Comparison of ENCODE assay signal across 1 cellular context in genomic region chr2:231919341-231920035, GRCh38.
TF ChIP-seq lines count a peak whose summit lies in the region.

No MANE protein-coding gene starts in this region.

TF ChIP-seq in HepG2, 621 proteins besides CTCF, POLR2A, EP300 and RAD21:
- TF ChIP-seq, protein P1, sequence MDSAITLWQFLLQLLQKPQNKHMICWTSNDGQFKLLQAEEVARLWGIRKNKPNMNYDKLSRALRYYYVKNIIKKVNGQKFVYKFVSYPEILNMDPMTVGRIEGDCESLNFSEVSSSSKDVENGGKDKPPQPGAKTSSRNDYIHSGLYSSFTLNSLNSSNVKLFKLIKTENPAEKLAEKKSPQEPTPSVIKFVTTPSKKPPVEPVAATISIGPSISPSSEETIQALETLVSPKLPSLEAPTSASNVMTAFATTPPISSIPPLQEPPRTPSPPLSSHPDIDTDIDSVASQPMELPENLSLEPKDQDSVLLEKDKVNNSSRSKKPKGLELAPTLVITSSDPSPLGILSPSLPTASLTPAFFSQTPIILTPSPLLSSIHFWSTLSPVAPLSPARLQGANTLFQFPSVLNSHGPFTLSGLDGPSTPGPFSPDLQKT (CRISPR knock-in tag; IDR thresholded peaks at IDR 0.05; ENCODE audit: borderline replicate concordance), result no peak
- TF ChIP-seq MTF2 (CRISPR knock-in tag; IDR thresholded peaks at IDR 0.05; ENCODE audit: borderline replicate concordance), result 0 out of 2 replicates have a peak, but pooled peaks have one; percentile 34
